ENCODE assay signal across 21 cellular contexts in the genomic region with DNA sequence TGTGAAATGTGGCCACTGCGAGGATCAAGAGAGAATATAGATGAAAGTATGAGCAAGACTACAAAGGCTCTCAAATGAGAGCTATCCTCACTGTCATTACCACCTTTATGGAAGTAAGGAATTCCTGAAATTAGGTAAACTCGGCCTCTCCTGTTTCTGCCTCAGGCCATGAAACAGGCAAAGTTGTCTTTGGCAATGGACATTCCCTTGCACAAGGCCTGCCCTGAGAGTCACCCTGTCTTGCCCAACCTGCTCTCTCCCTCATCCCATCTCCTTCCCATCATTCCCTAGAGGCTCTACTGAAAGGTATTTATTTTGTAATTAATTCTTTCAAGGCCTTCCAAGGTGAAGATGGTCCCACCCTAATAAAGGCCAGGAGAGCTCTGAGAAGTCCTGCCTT.
DNase-seq lines count a peak whose midpoint lies in the region; ATAC-seq and TF ChIP-seq lines count a peak whose summit lies in the region.
"Had no signal": no experiment of that assay in that cellular context is flagged by ENCODE, and none has a peak within 500 bp of the region (broad histone marks: within the 10 kb centered on the region; RNA-seq: fewer than 3 reads in every experiment).

No MANE protein-coding gene starts in this region.

- no peak overlapping the region for H2BK5ac ChIP-seq in trophoblast cell (ENCODE audit: low read depth, low read length, poor library complexity)

- DNase-seq in left ventricle myocardium inferior, result no peak
- no peak for DNase-seq in right atrium auricular region (ENCODE audit: low spot score)
- peak; percentile 74 for DNase-seq in RWPE2 (ENCODE audit: low spot score)
- DNase-seq in islet precursor cell, result peak; percentile 70
- peak; percentile 89 to 97 for DNase-seq in trophoblast cell
- no peak for DNase-seq in T-helper 1 cell
- DNase-seq in ecto neural progenitor cell (ENCODE audit: low spot score), result no peak
- DNase-seq: DMS53, GF-D8, KBM-7, NCI-H1092 treated with DMSO at 0.1 percent for 48 hours, NCI-H146, NCI-H2029, NCI-H2227 treated with DMSO at 0.1 percent for 48 hours, NCI-H510A treated with DMSO at 0.1 percent for 48 hours, NCI-H774, SHP77 treated with DMSO at 0.1 percent for 48 hours had no signal

- H3K79me2 ChIP-seq in trophoblast cell (ENCODE audit: control insufficient read depth, insufficient read depth, low read length, poor library complexity), result no peaks in the 10 kb centered on the region

- peaks cover 92% of the 10 kb centered on the region for H3K4me1 ChIP-seq in left ventricle myocardium inferior
- peaks cover 0 to 49% of the 10 kb centered on the region in 2 donors for H3K4me1 ChIP-seq in right atrium auricular region
- H3K4me1 ChIP-seq in RWPE2 (ENCODE audit: insufficient read depth, poor library complexity, severe bottlenecking), result peaks cover 12% of the 10 kb centered on the region
- H3K4me1 ChIP-seq in trophoblast cell (ENCODE audit: control insufficient read depth in 1 of 2, insufficient read depth in 2 of 2, low read length in 2 of 2), result peaks cover 0 to 4% of the 10 kb centered on the region in 2 experiments
- H3K4me1 ChIP-seq: HAP-1 had no signal

- H3K23ac ChIP-seq in trophoblast cell (ENCODE audit: low read length), result no peak overlapping the region

- no peak overlapping the region for H2BK120ac ChIP-seq in trophoblast cell (ENCODE audit: insufficient read depth, low read length, poor library complexity)

- H3K4ac ChIP-seq in trophoblast cell (ENCODE audit: low read depth, low read length), result no peak overlapping the region

- H3K4me2 ChIP-seq in trophoblast cell (ENCODE audit: low read length), result no peak overlapping the region
- H3K4me2 ChIP-seq: GM23338 had no signal

- TF ChIP-seq CTCF in left ventricle myocardium inferior (IDR thresholded peaks at IDR 0.05; ENCODE audit: borderline replicate concordance), result no peak
- TF ChIP-seq CTCF in right atrium auricular region (IDR thresholded peaks at IDR 0.05), result no peak
- TF ChIP-seq CTCF in RWPE2 (IDR thresholded peaks at IDR 0.05; ENCODE audit: poor library complexity, severe bottlenecking), result no peak

- H2AFZ ChIP-seq in trophoblast cell (ENCODE audit: insufficient read depth, low read length, poor library complexity), result no peak overlapping the region
- H2AFZ ChIP-seq: GM23338 had no signal

- peak overlapping the region; percentile 91 for H3K27ac ChIP-seq in left ventricle myocardium inferior (replicated peaks)
- no peak overlapping the region for H3K27ac ChIP-seq in right atrium auricular region
- H3K27ac ChIP-seq in RWPE2 (ENCODE audit: poor library complexity, severe bottlenecking), result peak overlapping the region; percentile 25
- no peak overlapping the region for H3K27ac ChIP-seq in trophoblast cell (ENCODE audit: low read depth, low read length)
- H3K27ac ChIP-seq: SK-N-MC had no signal

- intact Hi-C loops in left ventricle myocardium inferior (cut with micrococcal nuclease), result no loop called here

- no peaks in the 10 kb centered on the region for H3K79me1 ChIP-seq in trophoblast cell (ENCODE audit: low read length)

- H3K27me3 ChIP-seq in left ventricle myocardium inferior (ENCODE audit: low read depth), result no peaks in the 10 kb centered on the region
- H3K27me3 ChIP-seq in right atrium auricular region, result no peaks in the 10 kb centered on the region
- no peaks in the 10 kb centered on the region for H3K27me3 ChIP-seq in RWPE2 (ENCODE audit: insufficient read depth, poor library complexity, severe bottlenecking)
- no peaks in the 10 kb centered on the region for H3K27me3 ChIP-seq in trophoblast cell (ENCODE audit: insufficient read depth, low read length)

- H4K12ac ChIP-seq in trophoblast cell (ENCODE audit: low read depth, low read length), result no peak overlapping the region

- H2BK12ac ChIP-seq in trophoblast cell (ENCODE audit: low read length), result no peak overlapping the region

- H3K4me3 ChIP-seq in left ventricle myocardium inferior, result no peak overlapping the region
- H3K4me3 ChIP-seq in right atrium auricular region, result no peak overlapping the region
- no peak overlapping the region for H3K4me3 ChIP-seq in RWPE2 (ENCODE audit: severe bottlenecking)
- H3K4me3 ChIP-seq in trophoblast cell (ENCODE audit: low read depth, low read length), result no peak overlapping the region
- H3K4me3 ChIP-seq: GM23338, HAP-1, SK-N-MC had no signal

- no peaks in the 10 kb centered on the region for H3K36me3 ChIP-seq in left ventricle myocardium inferior
- no peaks in the 10 kb centered on the region for H3K36me3 ChIP-seq in right atrium auricular region
- H3K36me3 ChIP-seq in RWPE2 (ENCODE audit: low read depth), result no peaks in the 10 kb centered on the region
- H3K36me3 ChIP-seq in trophoblast cell (ENCODE audit: control insufficient read depth in 1 of 2, insufficient read depth in 2 of 2, low read length in 2 of 2), result no peaks in the 10 kb centered on the region
- H3K36me3 ChIP-seq: HAP-1 had no signal

- no peak overlapping the region for H4K91ac ChIP-seq in trophoblast cell (ENCODE audit: low read depth, low read length)

- H3K9me3 ChIP-seq in left ventricle myocardium inferior (replicated peaks) (peaks cover 6% of the 10 kb centered on the region), right atrium auricular region (no peaks in the 10 kb centered on the region), RWPE2 (ENCODE audit: severe bottlenecking) (no peaks in the 10 kb centered on the region), trophoblast cell (ENCODE audit: insufficient read depth, low read depth, low read length) (no peaks in the 10 kb centered on the region)
- H3K9me3 ChIP-seq: HAP-1 had no signal

- no peak overlapping the region for H3K9ac ChIP-seq in trophoblast cell (ENCODE audit: low read length)

- no peak overlapping the region for H4K8ac ChIP-seq in trophoblast cell (ENCODE audit: low read depth, low read length)

- no CpG with 5 or more reads among the region's 2 CpGs for WGBS in trophoblast cell (ENCODE audit: extremely low coverage, insufficient coverage, insufficient read length)

- ATAC-seq in RWPE2 (ENCODE audit: low read depth) (peak; percentile 94), GM19452 (IDR thresholded peaks at IDR 0.05; ENCODE audit: unreplicated experiment) (no peak)
- ATAC-seq: GM23338 had no signal

- H2AK5ac ChIP-seq in trophoblast cell (ENCODE audit: low read length), result no peak overlapping the region

- no peak overlapping the region for H3K18ac ChIP-seq in trophoblast cell (ENCODE audit: low read length)

- no peak overlapping the region for H3K14ac ChIP-seq in trophoblast cell (ENCODE audit: low read length)

Comparison
In these comparisons a context has a peak if more than half of its experiments do, and no peak if none do; other contexts are left out.
1. H3K27ac ChIP-seq: peak in left ventricle myocardium inferior (single experiment) and RWPE2 (single experiment); none in right atrium auricular region (0 of 2) and trophoblast cell (single experiment).
2. DNase-seq: peak in RWPE2 (single experiment), islet precursor cell (single experiment) and trophoblast cell (2 of 2); none in left ventricle myocardium inferior (single experiment), right atrium auricular region (single experiment), T-helper 1 cell (0 of 5) and ecto neural progenitor cell (single experiment).